ENCODE assay signal across 27 cellular contexts in the genomic region with DNA sequence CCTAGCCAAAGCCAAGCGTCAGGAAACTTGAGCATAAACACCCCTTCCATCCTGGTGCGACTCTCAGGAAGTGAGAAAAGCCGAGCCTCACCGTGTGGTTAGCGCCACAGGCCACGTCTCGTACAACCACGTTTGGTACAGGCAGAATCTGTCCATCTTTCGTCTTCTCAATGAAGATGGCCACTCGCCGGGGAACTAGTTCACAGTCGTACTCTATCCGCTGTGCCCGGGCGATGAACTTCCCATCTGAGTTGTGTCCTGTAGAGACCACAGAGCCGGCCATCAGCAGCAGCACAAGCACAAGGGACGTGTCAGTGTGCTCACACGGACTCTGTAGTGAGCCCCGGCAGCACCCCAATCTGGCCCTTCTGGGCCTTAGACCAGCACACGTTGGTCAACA. TPM values are rescaled to one million over a fixed set of nuclear protein-coding genes. Genes with fewer than 3 reads are reported as not detected.
DNase-seq lines count a peak whose midpoint lies in the region; ATAC-seq and TF ChIP-seq lines count a peak whose summit lies in the region.
"Had no signal": no experiment of that assay in that cellular context is flagged by ENCODE, and none has a peak within 500 bp of the region (broad histone marks: within the 10 kb centered on the region; RNA-seq: fewer than 3 reads in every experiment).

No MANE protein-coding gene starts in this region.

- H3K4me1 ChIP-seq in BE2C (no peaks in the 10 kb centered on the region), suprapubic skin (peaks cover 5% of the 10 kb centered on the region)
- H3K4me1 ChIP-seq: SJCRH30 had no signal

- no peaks in the 10 kb centered on the region for H3K27me3 Mint-ChIP-seq in activated CD4-positive, alpha-beta T cell treated with anti-CD3 and anti-CD28 coated beads, Interleukin-2, amount 10 ng/mL, durations not matched to agents 24 days and 14 days
- H3K27me3 Mint-ChIP-seq in stimulated activated naive CD8-positive, alpha-beta T cell treated with anti-CD3 and anti-CD28 coated beads, Interleukin-15, Interleukin-2, amounts not matched to agents 100 ng/mL and 50 ng/mL, for 24 hours: no peaks in the 10 kb centered on the region
- no peaks in the 10 kb centered on the region for H3K27me3 Mint-ChIP-seq in stimulated activated naive CD8-positive, alpha-beta T cell treated with anti-CD3 and anti-CD28 coated beads, Interleukin-15, amount 100 ng/mL, for 72 hours
- H3K27me3 Mint-ChIP-seq in central memory CD8-positive, alpha-beta T cell: no peaks in the 10 kb centered on the region

- intact Hi-C loops in activated CD4-positive, alpha-beta T cell treated with anti-CD3 and anti-CD28 coated beads, Interleukin-2, amount 10 ng/mL, durations not matched to agents 24 days and 14 days (cut with micrococcal nuclease): no loop called here

- H3K4me3 ChIP-seq in BE2C (ENCODE audit: low read depth, low read length) (no peak overlapping the region), suprapubic skin (no peak overlapping the region)
- H3K4me3 ChIP-seq: SJCRH30 had no signal

- H3K27ac ChIP-seq in suprapubic skin: no peak overlapping the region
- H3K27ac ChIP-seq: 22Rv1, SJCRH30 had no signal

- H3K4me3 Mint-ChIP-seq in activated CD4-positive, alpha-beta T cell treated with anti-CD3 and anti-CD28 coated beads, Interleukin-2, amount 10 ng/mL, durations not matched to agents 24 days and 14 days: no peak overlapping the region
- no peak overlapping the region for H3K4me3 Mint-ChIP-seq in stimulated activated naive CD8-positive, alpha-beta T cell treated with anti-CD3 and anti-CD28 coated beads, Interleukin-15, Interleukin-2, amounts not matched to agents 100 ng/mL and 50 ng/mL, for 24 hours
- no peak overlapping the region for H3K4me3 Mint-ChIP-seq in stimulated activated naive CD8-positive, alpha-beta T cell treated with anti-CD3 and anti-CD28 coated beads, Interleukin-15, amount 100 ng/mL, for 72 hours
- no peak overlapping the region for H3K4me3 Mint-ChIP-seq in central memory CD8-positive, alpha-beta T cell

- no peak for TF ChIP-seq EP300 in suprapubic skin (IDR thresholded peaks at IDR 0.05)

- WGBS in suprapubic skin: 91% methylated on average over 14 of the region's 20 CpGs

- H3K9me3 ChIP-seq in BE2C (no peaks in the 10 kb centered on the region), suprapubic skin (no peaks in the 10 kb centered on the region)
- H3K9me3 ChIP-seq: SJCRH30 had no signal

- no peak for DNase-seq in activated CD4-positive, alpha-beta T cell treated with anti-CD3 and anti-CD28 coated beads, Interleukin-2, amount 10 ng/mL, durations not matched to agents 24 days and 14 days
- no peak for DNase-seq in activated CD4-positive, alpha-beta T cell treated with anti-CD3 and anti-CD28 coated beads for 4 hours
- DNase-seq in stimulated activated naive CD8-positive, alpha-beta T cell treated with anti-CD3 and anti-CD28 coated beads, Interleukin-15, amount 100 ng/mL, for 72 hours: no peak
- no peak for DNase-seq in central memory CD8-positive, alpha-beta T cell (ENCODE audit: low spot score in 2 of 2)
- no peak for DNase-seq in BE2C
- no peak for DNase-seq in suprapubic skin (ENCODE audit: low spot score in 2 of 2)
- DNase-seq: Calu3; DMS79 treated with DMSO at 0.1 percent for 48 hours; GF-D8; H7; KBM-7; NCI-H1694; NCI-H2029 treated with DMSO at 0.1 percent for 48 hours; NCI-H446 treated with DMSO at 0.1 percent for 48 hours; NCI-H526; NCI-H82; NK-92 treated with Interleukin-12 subunit alpha and Interleukin-12 subunit beta, amount 100 ng/mL, for 24 hours; PC-3; SJCRH30 had no signal

- peaks cover 75% of the 10 kb centered on the region for H3K36me3 Mint-ChIP-seq in activated CD4-positive, alpha-beta T cell treated with anti-CD3 and anti-CD28 coated beads, Interleukin-2, amount 10 ng/mL, durations not matched to agents 24 days and 14 days (ENCODE audit: low read depth)
- H3K36me3 Mint-ChIP-seq in stimulated activated naive CD8-positive, alpha-beta T cell treated with anti-CD3 and anti-CD28 coated beads, Interleukin-15, Interleukin-2, amounts not matched to agents 100 ng/mL and 50 ng/mL, for 24 hours (ENCODE audit: low read depth): peaks cover 89% of the 10 kb centered on the region
- H3K36me3 Mint-ChIP-seq in central memory CD8-positive, alpha-beta T cell (ENCODE audit: insufficient read depth): peaks cover 80% of the 10 kb centered on the region

- no peak for ATAC-seq in stimulated activated naive CD8-positive, alpha-beta T cell treated with anti-CD3 and anti-CD28 coated beads, Interleukin-15, amount 100 ng/mL, for 72 hours
- no peak for ATAC-seq in central memory CD8-positive, alpha-beta T cell (replicated peaks; ENCODE audit: extremely low read depth, poor library complexity, severe bottlenecking)
- no peak for ATAC-seq in HG02970 (IDR thresholded peaks at IDR 0.05; ENCODE audit: low FRiP score, unreplicated experiment)
- ATAC-seq: PC-3, Right ventricle myocardium inferior, SK-N-SH treated with all-trans-retinoic acid at 6 μM for 48 hours had no signal

- no peak for TF ChIP-seq POLR2A in suprapubic skin (IDR thresholded peaks at IDR 0.05)

- peak overlapping the region; percentile 29 for H3K27ac Mint-ChIP-seq in activated CD4-positive, alpha-beta T cell treated with anti-CD3 and anti-CD28 coated beads, Interleukin-2, amount 10 ng/mL, durations not matched to agents 24 days and 14 days
- H3K27ac Mint-ChIP-seq in stimulated activated naive CD8-positive, alpha-beta T cell treated with anti-CD3 and anti-CD28 coated beads, Interleukin-15, Interleukin-2, amounts not matched to agents 100 ng/mL and 50 ng/mL, for 24 hours: peak overlapping the region; percentile 36
- H3K27ac Mint-ChIP-seq in stimulated activated naive CD8-positive, alpha-beta T cell treated with anti-CD3 and anti-CD28 coated beads, Interleukin-15, amount 100 ng/mL, for 72 hours: no peak overlapping the region
- peak overlapping the region; percentile 35 for H3K27ac Mint-ChIP-seq in central memory CD8-positive, alpha-beta T cell (ENCODE audit: low read depth)

- TF ChIP-seq CTCF in BE2C (IDR thresholded peaks at IDR 0.05; ENCODE audit: low read depth, low read length) (no peak), suprapubic skin (IDR thresholded peaks at IDR 0.05) (no peak)

- peaks cover 72% of the 10 kb centered on the region for H3K36me3 ChIP-seq in BE2C
- peaks cover 99% of the 10 kb centered on the region for H3K36me3 ChIP-seq in suprapubic skin

- H3K9me3 Mint-ChIP-seq in activated CD4-positive, alpha-beta T cell treated with anti-CD3 and anti-CD28 coated beads, Interleukin-2, amount 10 ng/mL, durations not matched to agents 24 days and 14 days: no peaks in the 10 kb centered on the region
- no peaks in the 10 kb centered on the region for H3K9me3 Mint-ChIP-seq in stimulated activated naive CD8-positive, alpha-beta T cell treated with anti-CD3 and anti-CD28 coated beads, Interleukin-15, Interleukin-2, amounts not matched to agents 100 ng/mL and 50 ng/mL, for 24 hours
- no peaks in the 10 kb centered on the region for H3K9me3 Mint-ChIP-seq in stimulated activated naive CD8-positive, alpha-beta T cell treated with anti-CD3 and anti-CD28 coated beads, Interleukin-15, amount 100 ng/mL, for 72 hours
- no peaks in the 10 kb centered on the region for H3K9me3 Mint-ChIP-seq in central memory CD8-positive, alpha-beta T cell

- H3K27me3 ChIP-seq in BE2C (no peaks in the 10 kb centered on the region), suprapubic skin (no peaks in the 10 kb centered on the region)
- H3K27me3 ChIP-seq: SJCRH30 had no signal

- peaks cover 2% of the 10 kb centered on the region for H3K4me1 Mint-ChIP-seq in activated CD4-positive, alpha-beta T cell treated with anti-CD3 and anti-CD28 coated beads, Interleukin-2, amount 10 ng/mL, durations not matched to agents 24 days and 14 days
- no peaks in the 10 kb centered on the region for H3K4me1 Mint-ChIP-seq in stimulated activated naive CD8-positive, alpha-beta T cell treated with anti-CD3 and anti-CD28 coated beads, Interleukin-15, Interleukin-2, amounts not matched to agents 100 ng/mL and 50 ng/mL, for 24 hours (ENCODE audit: low read depth)
- peaks cover 24% of the 10 kb centered on the region for H3K4me1 Mint-ChIP-seq in stimulated activated naive CD8-positive, alpha-beta T cell treated with anti-CD3 and anti-CD28 coated beads, Interleukin-15, amount 100 ng/mL, for 72 hours
- peaks cover 12% of the 10 kb centered on the region for H3K4me1 Mint-ChIP-seq in central memory CD8-positive, alpha-beta T cell

RNA-seq across cellular contexts. Expression of a gene that starts 23.1 kb away (rescaled TPM):
- total RNA-seq in activated CD4-positive, alpha-beta T cell treated with anti-CD3 and anti-CD28 coated beads, Interleukin-2, amount 10 ng/mL, durations not matched to agents 24 days and 14 days: 225 and 234 TPM in 2 replicates
- polyA plus RNA-seq in BE2C (2012; ENCODE audit: insufficient read depth, insufficient read length, low read depth): 67.9 TPM
- 10 to 100 TPM; 68.7 to 86.3 (median 74.5) TPM for total RNA-seq in suprapubic skin

RNA-seq across cellular contexts. Expression of a gene that starts 44.4 kb away (rescaled TPM):
- total RNA-seq in activated CD4-positive, alpha-beta T cell treated with anti-CD3 and anti-CD28 coated beads, Interleukin-2, amount 10 ng/mL, durations not matched to agents 24 days and 14 days: not detected in 2 replicates
- not detected for polyA plus RNA-seq in BE2C (2012; ENCODE audit: insufficient read depth, insufficient read length, low read depth)
- not detected for total RNA-seq in suprapubic skin
- total RNA-seq: Calu3, H7, LHCN-M2, MCF 10A, PC-3, Right ventricle myocardium inferior, SJCRH30 had no signal
- polyA plus RNA-seq: BJ had no signal

Comparison
In these comparisons a context has a peak if more than half of its experiments do, and no peak if none do; other contexts are left out.
1. H3K27ac Mint-ChIP-seq: peak in activated CD4-positive, alpha-beta T cell treated with anti-CD3 and anti-CD28 coated beads, Interleukin-2, amount 10 ng/mL, durations not matched to agents 24 days and 14 days (single experiment), stimulated activated naive CD8-positive, alpha-beta T cell treated with anti-CD3 and anti-CD28 coated beads, Interleukin-15, Interleukin-2, amounts not matched to agents 100 ng/mL and 50 ng/mL, for 24 hours (single experiment) and central memory CD8-positive, alpha-beta T cell (single experiment); none in stimulated activated naive CD8-positive, alpha-beta T cell treated with anti-CD3 and anti-CD28 coated beads, Interleukin-15, amount 100 ng/mL, for 72 hours (0 of 2).